In the genomic region with DNA sequence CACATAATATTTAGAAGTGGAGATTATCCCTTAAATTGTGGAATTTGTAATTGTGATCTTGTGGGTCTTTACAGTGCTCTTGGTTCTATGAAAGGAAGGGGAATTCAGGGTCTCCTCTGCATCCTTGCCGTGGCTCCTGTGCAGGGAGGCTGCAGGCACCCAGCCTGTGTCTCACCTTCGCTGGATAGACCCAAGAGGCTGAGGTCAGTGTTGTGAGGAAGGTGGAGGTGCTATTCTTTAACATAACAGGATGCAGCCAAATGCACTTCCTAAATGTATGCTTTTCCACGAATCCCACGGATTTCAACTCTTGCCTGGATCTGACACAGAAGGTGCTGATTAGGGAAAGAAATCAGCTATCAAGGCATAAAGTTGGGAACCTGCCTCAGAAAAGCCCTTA, we compare ENCODE assay signal across 23 cellular contexts.
DNase-seq lines count a peak whose midpoint lies in the region; ATAC-seq and TF ChIP-seq lines count a peak whose summit lies in the region.
"Had no signal": no experiment of that assay in that cellular context is flagged by ENCODE, and none has a peak within 500 bp of the region (broad histone marks: within the 10 kb centered on the region; RNA-seq: fewer than 3 reads in every experiment).

No MANE protein-coding gene starts in this region.

- H3K36me3 ChIP-seq in right atrium auricular region (no peaks in the 10 kb centered on the region), hepatocyte (replicated peaks; ENCODE audit: insufficient read depth, low read depth) (no peaks in the 10 kb centered on the region)
- H3K36me3 ChIP-seq: BE2C; BLaER1 treated with 17β-estradiol and CSF1 and Interleukin-3, amounts not matched to agents 10 nM and 100 nM had no signal

- no peak overlapping the region for H3K4me3 Mint-ChIP-seq in activated CD4-positive, alpha-beta T cell treated with anti-CD3 and anti-CD28 coated beads, Interleukin-2, amount 10 ng/mL, durations not matched to agents 24 days and 14 days
- no peak overlapping the region for H3K4me3 Mint-ChIP-seq in activated CD4-positive, alpha-beta T cell treated with anti-CD3 and anti-CD28 coated beads, Interleukin-2, amount 10 ng/mL, durations not matched to agents 7 days and 5 days
- H3K4me3 Mint-ChIP-seq: CD14-positive monocyte; CD4-positive, alpha-beta T cell; CD8-positive, alpha-beta memory T cell had no signal

- H3K27ac Mint-ChIP-seq in activated CD4-positive, alpha-beta T cell treated with anti-CD3 and anti-CD28 coated beads, Interleukin-2, amount 10 ng/mL, durations not matched to agents 24 days and 14 days, result no peak overlapping the region
- no peak overlapping the region for H3K27ac Mint-ChIP-seq in activated CD4-positive, alpha-beta T cell treated with anti-CD3 and anti-CD28 coated beads, Interleukin-2, amount 10 ng/mL, durations not matched to agents 7 days and 5 days
- H3K27ac Mint-ChIP-seq: CD14-positive monocyte; CD4-positive, alpha-beta T cell; CD8-positive, alpha-beta memory T cell had no signal

- no peaks in the 10 kb centered on the region for H3K4me1 Mint-ChIP-seq in activated CD4-positive, alpha-beta T cell treated with anti-CD3 and anti-CD28 coated beads, Interleukin-2, amount 10 ng/mL, durations not matched to agents 24 days and 14 days
- H3K4me1 Mint-ChIP-seq in activated CD4-positive, alpha-beta T cell treated with anti-CD3 and anti-CD28 coated beads, Interleukin-2, amount 10 ng/mL, durations not matched to agents 7 days and 5 days, result no peaks in the 10 kb centered on the region
- H3K4me1 Mint-ChIP-seq: CD14-positive monocyte; CD8-positive, alpha-beta memory T cell had no signal

- TF ChIP-seq CTCF in right atrium auricular region (IDR thresholded peaks at IDR 0.05), result no peak
- no peak for TF ChIP-seq CTCF in hepatocyte (IDR thresholded peaks at IDR 0.05; ENCODE audit: poor library complexity)

- no peak overlapping the region for H3K4me2 ChIP-seq in hepatocyte
- H3K4me2 ChIP-seq: BLaER1 treated with 17β-estradiol and CSF1 and Interleukin-3, amounts not matched to agents 10 nM and 100 nM had no signal

- no peaks in the 10 kb centered on the region for H3K36me3 Mint-ChIP-seq in activated CD4-positive, alpha-beta T cell treated with anti-CD3 and anti-CD28 coated beads, Interleukin-2, amount 10 ng/mL, durations not matched to agents 24 days and 14 days (ENCODE audit: low read depth)
- H3K36me3 Mint-ChIP-seq in activated CD4-positive, alpha-beta T cell treated with anti-CD3 and anti-CD28 coated beads, Interleukin-2, amount 10 ng/mL, durations not matched to agents 7 days and 5 days (ENCODE audit: low read depth), result no peaks in the 10 kb centered on the region
- H3K36me3 Mint-ChIP-seq: CD14-positive monocyte; CD8-positive, alpha-beta memory T cell had no signal

- H3K9me2 ChIP-seq in hepatocyte (replicated peaks; ENCODE audit: insufficient read depth), result no peaks in the 10 kb centered on the region

- peak; percentile 29 for DNase-seq in activated CD4-positive, alpha-beta T cell treated with anti-CD3 and anti-CD28 coated beads, Interleukin-2, amount 10 ng/mL, durations not matched to agents 24 days and 14 days
- no peak for DNase-seq in activated CD4-positive, alpha-beta T cell treated with anti-CD3 and anti-CD28 coated beads, Interleukin-2, amount 10 ng/mL, durations not matched to agents 7 days and 5 days
- peak; percentile 11 for DNase-seq in right atrium auricular region (ENCODE audit: low spot score)
- no peak for DNase-seq in Right ventricle myocardium superior
- DNase-seq in mesenteric fat pad (ENCODE audit: low spot score), result peak; percentile 41
- no peak for DNase-seq in hepatocyte (ENCODE audit: low spot score)
- DNase-seq: ACHN; AML-193; BE2C; CD4-positive, alpha-beta T cell; CD8-positive, alpha-beta memory T cell; DMS 273 treated with DMSO at 0.1 percent for 48 hours; DMS79; EL; GDM1; GM23248; H7; HCEC 1CT had no signal

- H3K79me2 ChIP-seq in hepatocyte, result no peaks in the 10 kb centered on the region

- ATAC-seq in Right ventricle myocardium superior (ENCODE audit: poor library complexity) (no peak), HG03139 (IDR thresholded peaks at IDR 0.05; ENCODE audit: unreplicated experiment) (no peak)
- ATAC-seq: GM12878 had no signal

- H3K27me3 ChIP-seq in right atrium auricular region (no peaks in the 10 kb centered on the region), hepatocyte (no peaks in the 10 kb centered on the region)
- H3K27me3 ChIP-seq: BE2C; BLaER1 treated with 17β-estradiol and CSF1 and Interleukin-3, amounts not matched to agents 10 nM and 100 nM had no signal

- H3K27ac ChIP-seq in right atrium auricular region (no peak overlapping the region), hepatocyte (no peak overlapping the region)
- H3K27ac ChIP-seq: 22Rv1; BLaER1 treated with 17β-estradiol and CSF1 and Interleukin-3, amounts not matched to agents 10 nM and 100 nM; GM23248 had no signal

- POLR2A ChIA-PET in activated CD4-positive, alpha-beta T cell treated with anti-CD3 and anti-CD28 coated beads, Interleukin-2, amount 10 ng/mL, durations not matched to agents 7 days and 5 days (lab: Charles Lee), result no interaction called here

- intact Hi-C loops in activated CD4-positive, alpha-beta T cell treated with anti-CD3 and anti-CD28 coated beads, Interleukin-2, amount 10 ng/mL, durations not matched to agents 24 days and 14 days (cut with micrococcal nuclease), result no loop called here
- intact Hi-C loops in Right ventricle myocardium superior (cut with DNase I), result no loop called here

- CTCF ChIA-PET in activated CD4-positive, alpha-beta T cell treated with anti-CD3 and anti-CD28 coated beads, Interleukin-2, amount 10 ng/mL, durations not matched to agents 7 days and 5 days (lab: Charles Lee), result no interaction called here

- H3K9me3 ChIP-seq in right atrium auricular region, result no peaks in the 10 kb centered on the region
- no peaks in the 10 kb centered on the region for H3K9me3 ChIP-seq in hepatocyte (ENCODE audit: low read depth)
- H3K9me3 ChIP-seq: BE2C; BLaER1 treated with 17β-estradiol and CSF1 and Interleukin-3, amounts not matched to agents 10 nM and 100 nM had no signal

- H2AFZ ChIP-seq in hepatocyte, result no peak overlapping the region
- H2AFZ ChIP-seq: GM23248 had no signal

- no peaks in the 10 kb centered on the region for H3K27me3 Mint-ChIP-seq in activated CD4-positive, alpha-beta T cell treated with anti-CD3 and anti-CD28 coated beads, Interleukin-2, amount 10 ng/mL, durations not matched to agents 24 days and 14 days
- H3K27me3 Mint-ChIP-seq in activated CD4-positive, alpha-beta T cell treated with anti-CD3 and anti-CD28 coated beads, Interleukin-2, amount 10 ng/mL, durations not matched to agents 7 days and 5 days, result peaks cover 4% of the 10 kb centered on the region
- H3K27me3 Mint-ChIP-seq: CD4-positive, alpha-beta T cell had no signal

- no peaks in the 10 kb centered on the region for H3K9me3 Mint-ChIP-seq in activated CD4-positive, alpha-beta T cell treated with anti-CD3 and anti-CD28 coated beads, Interleukin-2, amount 10 ng/mL, durations not matched to agents 24 days and 14 days
- H3K9me3 Mint-ChIP-seq in activated CD4-positive, alpha-beta T cell treated with anti-CD3 and anti-CD28 coated beads, Interleukin-2, amount 10 ng/mL, durations not matched to agents 7 days and 5 days, result no peaks in the 10 kb centered on the region
- H3K9me3 Mint-ChIP-seq: CD4-positive, alpha-beta T cell had no signal

- H3K4me1 ChIP-seq in right atrium auricular region (no peaks in the 10 kb centered on the region), hepatocyte (ENCODE audit: insufficient read depth) (no peaks in the 10 kb centered on the region)
- H3K4me1 ChIP-seq: BE2C; BLaER1 treated with 17β-estradiol and CSF1 and Interleukin-3, amounts not matched to agents 10 nM and 100 nM had no signal

- H3K4me3 ChIP-seq in right atrium auricular region (no peak overlapping the region), hepatocyte (no peak overlapping the region)
- H3K4me3 ChIP-seq: BLaER1 treated with 17β-estradiol and CSF1 and Interleukin-3, amounts not matched to agents 10 nM and 100 nM; GM12878; GM23248 had no signal

- no peaks in the 10 kb centered on the region for H4K20me1 ChIP-seq in hepatocyte (ENCODE audit: insufficient read depth, poor library complexity, severe bottlenecking)

- WGBS in hepatocyte (ENCODE audit: low lambda C conversion rate, missing lambda C conversion rate), result 77% methylated on average over 4 of the region's 4 CpGs

Comparison
In these comparisons a context has a peak if more than half of its experiments do, and no peak if none do; other contexts are left out.
1. DNase-seq: peak in activated CD4-positive, alpha-beta T cell treated with anti-CD3 and anti-CD28 coated beads, Interleukin-2, amount 10 ng/mL, durations not matched to agents 24 days and 14 days (single experiment), right atrium auricular region (single experiment) and mesenteric fat pad (single experiment); none in activated CD4-positive, alpha-beta T cell treated with anti-CD3 and anti-CD28 coated beads, Interleukin-2, amount 10 ng/mL, durations not matched to agents 7 days and 5 days (single experiment), Right ventricle myocardium superior (single experiment) and hepatocyte (single experiment).